8 cellular contexts compared by ENCODE assay signal in genomic region chr2:190648289-190649034, GRCh38. TPM values are rescaled to one million over a fixed set of nuclear protein-coding genes. Genes with fewer than 3 reads are reported as not detected.
DNase-seq lines count a peak whose midpoint lies in the region; ATAC-seq and TF ChIP-seq lines count a peak whose summit lies in the region.

No MANE protein-coding gene starts in this region.

- no peak for TF ChIP-seq CTCF in fibroblast of the aortic adventitia (IDR thresholded peaks at IDR 0.05; ENCODE audit: insufficient read depth, low read length)
- no peak for TF ChIP-seq CTCF in neural cell (IDR thresholded peaks at IDR 0.05; ENCODE audit: poor library complexity, severe bottlenecking)

- peak overlapping the region; percentile 23 for H2AFZ ChIP-seq in neural cell (ENCODE audit: low read depth, low read length)

- peaks cover 6% of the 10 kb centered on the region for H3F3A ChIP-seq in neural cell (ENCODE audit: insufficient read depth, low read length, poor library complexity, severe bottlenecking)

- peak overlapping the region; percentile 44 for H3K4me2 ChIP-seq in neural cell (ENCODE audit: low read length)

- H3K4me3 ChIP-seq in fibroblast of the aortic adventitia (ENCODE audit: low read depth, low read length) (peak overlapping the region; percentile 68), neural cell (ENCODE audit: low read length) (peak overlapping the region; percentile 78)

- no peaks in the 10 kb centered on the region for H3K27me3 ChIP-seq in neural cell (ENCODE audit: insufficient read depth, low read depth, low read length)

- DNase-seq in DMS79 (lab: John Stamatoyannopoulos, UW) (peak; percentile 60), KG1 (lab: John Stamatoyannopoulos, UW) (peak; percentile 30), RKO (ENCODE audit: low spot score) (peak; percentile 80), fibroblast of the aortic adventitia (ENCODE audit: low read depth) (peak; percentile 86)
- DNase-seq in activated T-helper 9 cell treated with anti-CD3 and anti-CD28 coated beads, Interleukin-2, amount 50 U/mL, for 16 hours (ENCODE audit: low read depth), result peak; percentile 84

- peak; percentile 79 for ATAC-seq in GM21717 (IDR thresholded peaks at IDR 0.05; ENCODE audit: unreplicated experiment)

- peak overlapping the region; percentile 80 for H3K9ac ChIP-seq in neural cell (ENCODE audit: low read length)

- TF ChIP-seq RAD21 in neural cell (conservative IDR thresholded peaks at IDR 0.05), result no peak

- peak overlapping the region; percentile 59 for H3K27ac ChIP-seq in neural cell (ENCODE audit: low read length)

- no peaks in the 10 kb centered on the region for H3K36me3 ChIP-seq in neural cell (ENCODE audit: insufficient read depth, low read length)

- no peaks in the 10 kb centered on the region for H4K20me1 ChIP-seq in neural cell (ENCODE audit: insufficient read depth)

- H3K9me3 Mint-ChIP-seq in stimulated activated naive CD8-positive, alpha-beta T cell treated with anti-CD3 and anti-CD28 coated beads, Interleukin-15, Interleukin-2, amounts not matched to agents 100 ng/mL and 50 ng/mL, for 24 hours, result no peaks in the 10 kb centered on the region

- H3K27ac Mint-ChIP-seq in stimulated activated naive CD8-positive, alpha-beta T cell treated with anti-CD3 and anti-CD28 coated beads, Interleukin-15, Interleukin-2, amounts not matched to agents 100 ng/mL and 50 ng/mL, for 24 hours, result peak overlapping the region; percentile 85

- no peaks in the 10 kb centered on the region for H3K9me3 ChIP-seq in neural cell (ENCODE audit: low read length)

- no peaks in the 10 kb centered on the region for H3K36me3 Mint-ChIP-seq in stimulated activated naive CD8-positive, alpha-beta T cell treated with anti-CD3 and anti-CD28 coated beads, Interleukin-15, Interleukin-2, amounts not matched to agents 100 ng/mL and 50 ng/mL, for 24 hours (ENCODE audit: low read depth)

- no peaks in the 10 kb centered on the region for H3K9me2 ChIP-seq in neural cell (ENCODE audit: insufficient read depth, low read length)

- peaks cover 29% of the 10 kb centered on the region for H3K79me2 ChIP-seq in neural cell (replicated peaks; ENCODE audit: insufficient read depth, low read length)

- H3K4me1 Mint-ChIP-seq in stimulated activated naive CD8-positive, alpha-beta T cell treated with anti-CD3 and anti-CD28 coated beads, Interleukin-15, Interleukin-2, amounts not matched to agents 100 ng/mL and 50 ng/mL, for 24 hours (ENCODE audit: low read depth), result peaks cover 35% of the 10 kb centered on the region

- H3K4me3 Mint-ChIP-seq in stimulated activated naive CD8-positive, alpha-beta T cell treated with anti-CD3 and anti-CD28 coated beads, Interleukin-15, Interleukin-2, amounts not matched to agents 100 ng/mL and 50 ng/mL, for 24 hours, result peak overlapping the region; percentile 81

- H3K27me3 Mint-ChIP-seq in stimulated activated naive CD8-positive, alpha-beta T cell treated with anti-CD3 and anti-CD28 coated beads, Interleukin-15, Interleukin-2, amounts not matched to agents 100 ng/mL and 50 ng/mL, for 24 hours, result no peaks in the 10 kb centered on the region

- TF ChIP-seq EP300 in neural cell (conservative IDR thresholded peaks at IDR 0.05; ENCODE audit: poor library complexity, severe bottlenecking), result peak; percentile 51

TF ChIP-seq in neural cell, 6 proteins besides CTCF, POLR2A, EP300 and RAD21:
- TF ChIP-seq POLR2AphosphoS5 (IDR thresholded peaks at IDR 0.05) (peak; percentile 41), EZH2 (IDR thresholded peaks at IDR 0.05; ENCODE audit: borderline replicate concordance, insufficient read depth, low read length, poor library complexity, severe bottlenecking) (no peak), SMC3 (conservative IDR thresholded peaks at IDR 0.05; ENCODE audit: poor library complexity) (no peak), REST (IDR thresholded peaks at IDR 0.05; ENCODE audit: borderline replicate concordance) (peak; percentile 52), TAF1 (IDR thresholded peaks at IDR 0.05; ENCODE audit: low read depth) (peak; percentile 52), MXI1 (conservative IDR thresholded peaks at IDR 0.05; ENCODE audit: poor library complexity, severe bottlenecking) (peak; percentile 71)

RNA-seq across cellular contexts. Expression of gene NAB1, which starts 0.4 kb away (rescaled TPM):
- 34.4 and 52.6 TPM in 2 replicates for total RNA-seq in fibroblast of the aortic adventitia (ENCODE audit: low replicate concordance)
- polyA plus RNA-seq in neural cell, result 39.6 and 49.8 TPM in 2 replicates
- 55.8 and 59.4 TPM in 2 replicates for polyA minus RNA-seq in neural cell

Comparison
In these comparisons a context has a peak if more than half of its experiments do, and no peak if none do; other contexts are left out.
1. Peak in every context shown above with its lines: DNase-seq, ATAC-seq, H3K4me3 ChIP-seq and H3K27ac ChIP-seq.
2. DNase-seq: peak in every context shown above with its lines; median percentile 86 in fibroblast of the aortic adventitia; 84 in activated T-helper 9 cell treated with anti-CD3 and anti-CD28 coated beads, Interleukin-2, amount 50 U/mL, for 16 hours; 80 in RKO; 60 in DMS79; 30 in KG1.